1 cellular context compared by ENCODE assay signal in the genomic region with DNA sequence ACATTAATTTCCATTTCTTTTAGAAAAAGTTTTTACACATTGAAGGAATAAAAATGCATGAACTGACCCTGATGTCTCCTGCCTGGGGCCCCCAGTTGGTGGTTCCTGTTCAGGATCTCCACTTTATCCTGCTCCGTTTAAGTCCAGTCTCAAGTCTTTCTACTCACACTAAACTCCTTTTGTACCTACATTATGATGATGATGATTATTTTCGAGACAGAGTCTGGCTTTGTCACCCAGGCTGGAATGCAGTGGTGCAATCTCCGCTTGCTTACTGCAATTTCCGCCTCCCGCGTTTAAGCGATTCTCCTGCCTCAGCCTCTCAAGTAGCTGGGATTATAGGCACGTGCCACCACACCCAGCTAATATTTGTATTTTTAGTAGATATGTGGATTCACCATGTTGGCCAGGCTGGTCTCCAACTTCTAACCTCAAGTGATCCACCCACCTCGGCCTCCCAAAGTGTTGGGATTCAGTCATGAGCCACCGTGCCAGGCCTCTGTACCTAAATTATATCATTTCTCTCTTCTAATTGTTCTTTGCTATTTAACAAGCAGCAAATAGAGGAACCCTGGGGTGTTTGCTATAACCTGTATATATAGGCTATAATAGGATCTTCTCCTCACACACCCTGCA.
A peak's percentile ranks its signal among the peaks of the same experiment; 100 is the strongest.
TF ChIP-seq lines count a peak whose summit lies in the region.

No MANE protein-coding gene starts in this region.

TF ChIP-seq in HepG2, 621 proteins besides CTCF, POLR2A, EP300 and RAD21 (continued from another document and continues in another):
- TF ChIP-seq, protein P1, sequence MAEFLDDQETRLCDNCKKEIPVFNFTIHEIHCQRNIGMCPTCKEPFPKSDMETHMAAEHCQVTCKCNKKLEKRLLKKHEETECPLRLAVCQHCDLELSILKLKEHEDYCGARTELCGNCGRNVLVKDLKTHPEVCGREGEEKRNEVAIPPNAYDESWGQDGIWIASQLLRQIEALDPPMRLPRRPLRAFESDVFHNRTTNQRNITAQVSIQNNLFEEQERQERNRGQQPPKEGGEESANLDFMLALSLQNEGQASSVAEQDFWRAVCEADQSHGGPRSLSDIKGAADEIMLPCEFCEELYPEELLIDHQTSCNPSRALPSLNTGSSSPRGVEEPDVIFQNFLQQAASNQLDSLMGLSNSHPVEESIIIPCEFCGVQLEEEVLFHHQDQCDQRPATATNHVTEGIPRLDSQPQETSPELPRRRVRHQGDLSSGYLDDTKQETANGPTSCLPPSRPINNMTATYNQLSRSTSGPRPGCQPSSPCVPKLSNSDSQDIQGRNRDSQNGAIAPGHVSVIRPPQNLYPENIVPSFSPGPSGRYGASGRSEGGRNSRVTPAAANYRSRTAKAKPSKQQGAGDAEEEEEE (CRISPR knock-in tag; IDR thresholded peaks at IDR 0.05; ENCODE audit: borderline replicate concordance) = no peak
- peak; percentile 71 for TF ChIP-seq ELF1 (CRISPR knock-in tag; IDR thresholded peaks at IDR 0.05)
- no peak for TF ChIP-seq ZNF7 (CRISPR knock-in tag; IDR thresholded peaks at IDR 0.05)
- peak; percentile 55; the same call in 1 of the 2 replicates for TF ChIP-seq MIER2 (CRISPR knock-in tag; IDR thresholded peaks at IDR 0.05)
- TF ChIP-seq, protein P2, sequence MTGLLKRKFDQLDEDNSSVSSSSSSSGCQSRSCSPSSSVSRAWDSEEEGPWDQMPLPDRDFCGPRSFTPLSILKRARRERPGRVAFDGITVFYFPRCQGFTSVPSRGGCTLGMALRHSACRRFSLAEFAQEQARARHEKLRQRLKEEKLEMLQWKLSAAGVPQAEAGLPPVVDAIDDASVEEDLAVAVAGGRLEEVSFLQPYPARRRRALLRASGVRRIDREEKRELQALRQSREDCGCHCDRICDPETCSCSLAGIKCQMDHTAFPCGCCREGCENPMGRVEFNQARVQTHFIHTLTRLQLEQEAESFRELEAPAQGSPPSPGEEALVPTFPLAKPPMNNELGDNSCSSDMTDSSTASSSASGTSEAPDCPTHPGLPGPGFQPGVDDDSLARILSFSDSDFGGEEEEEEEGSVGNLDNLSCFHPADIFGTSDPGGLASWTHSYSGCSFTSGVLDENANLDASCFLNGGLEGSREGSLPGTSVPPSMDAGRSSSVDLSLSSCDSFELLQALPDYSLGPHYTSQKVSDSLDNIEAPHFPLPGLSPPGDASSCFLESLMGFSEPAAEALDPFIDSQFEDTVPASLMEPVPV (CRISPR knock-in tag; IDR thresholded peaks at IDR 0.05) = no peak
- no peak for TF ChIP-seq ZNF235 (CRISPR knock-in tag; IDR thresholded peaks at IDR 0.05; ENCODE audit: borderline replicate concordance)
- TF ChIP-seq AHR (CRISPR knock-in tag; IDR thresholded peaks at IDR 0.05) = no peak; the same call in 1 of the 2 replicates
- TF ChIP-seq ZBTB7A (CRISPR knock-in tag; IDR thresholded peaks at IDR 0.05) = no peak
- no peak for TF ChIP-seq ZNF619 (CRISPR knock-in tag; IDR thresholded peaks at IDR 0.05)
- no peak for TF ChIP-seq NPAS2 (CRISPR knock-in tag; IDR thresholded peaks at IDR 0.05; ENCODE audit: borderline replicate concordance)
- TF ChIP-seq ZNF292 (CRISPR knock-in tag; IDR thresholded peaks at IDR 0.05; ENCODE audit: borderline replicate concordance, low read depth) = peak; percentile 67; the same call in 1 of the 2 replicates
- no peak for TF ChIP-seq CENPT (CRISPR knock-in tag; IDR thresholded peaks at IDR 0.05; ENCODE audit: low read depth)
- peak; percentile 51 for TF ChIP-seq ZFX (CRISPR knock-in tag; IDR thresholded peaks at IDR 0.05; ENCODE audit: low read depth)
- TF ChIP-seq, protein P3, sequence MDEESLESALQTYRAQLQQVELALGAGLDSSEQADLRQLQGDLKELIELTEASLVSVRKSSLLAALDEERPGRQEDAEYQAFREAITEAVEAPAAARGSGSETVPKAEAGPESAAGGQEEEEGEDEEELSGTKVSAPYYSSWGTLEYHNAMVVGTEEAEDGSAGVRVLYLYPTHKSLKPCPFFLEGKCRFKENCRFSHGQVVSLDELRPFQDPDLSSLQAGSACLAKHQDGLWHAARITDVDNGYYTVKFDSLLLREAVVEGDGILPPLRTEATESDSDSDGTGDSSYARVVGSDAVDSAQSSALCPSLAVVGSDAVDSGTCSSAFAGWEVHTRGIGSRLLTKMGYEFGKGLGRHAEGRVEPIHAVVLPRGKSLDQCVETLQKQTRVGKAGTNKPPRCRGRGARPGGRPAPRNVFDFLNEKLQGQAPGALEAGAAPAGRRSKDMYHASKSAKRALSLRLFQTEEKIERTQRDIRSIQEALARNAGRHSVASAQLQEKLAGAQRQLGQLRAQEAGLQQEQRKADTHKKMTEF (CRISPR knock-in tag; IDR thresholded peaks at IDR 0.05) = peak; percentile 93
- TF ChIP-seq, protein P4, sequence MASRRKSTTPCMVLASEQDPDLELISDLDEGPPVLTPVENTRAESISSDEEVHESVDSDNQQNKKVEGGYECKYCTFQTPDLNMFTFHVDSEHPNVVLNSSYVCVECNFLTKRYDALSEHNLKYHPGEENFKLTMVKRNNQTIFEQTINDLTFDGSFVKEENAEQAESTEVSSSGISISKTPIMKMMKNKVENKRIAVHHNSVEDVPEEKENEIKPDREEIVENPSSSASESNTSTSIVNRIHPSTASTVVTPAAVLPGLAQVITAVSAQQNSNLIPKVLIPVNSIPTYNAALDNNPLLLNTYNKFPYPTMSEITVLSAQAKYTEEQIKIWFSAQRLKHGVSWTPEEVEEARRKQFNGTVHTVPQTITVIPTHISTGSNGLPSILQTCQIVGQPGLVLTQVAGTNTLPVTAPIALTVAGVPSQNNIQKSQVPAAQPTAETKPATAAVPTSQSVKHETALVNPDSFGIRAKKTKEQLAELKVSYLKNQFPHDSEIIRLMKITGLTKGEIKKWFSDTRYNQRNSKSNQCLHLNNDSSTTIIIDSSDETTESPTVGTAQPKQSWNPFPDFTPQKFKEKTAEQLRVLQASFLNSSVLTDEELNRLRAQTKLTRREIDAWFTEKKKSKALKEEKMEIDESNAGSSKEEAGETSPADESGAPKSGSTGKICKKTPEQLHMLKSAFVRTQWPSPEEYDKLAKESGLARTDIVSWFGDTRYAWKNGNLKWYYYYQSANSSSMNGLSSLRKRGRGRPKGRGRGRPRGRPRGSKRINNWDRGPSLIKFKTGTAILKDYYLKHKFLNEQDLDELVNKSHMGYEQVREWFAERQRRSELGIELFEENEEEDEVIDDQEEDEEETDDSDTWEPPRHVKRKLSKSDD (CRISPR knock-in tag; IDR thresholded peaks at IDR 0.05; ENCODE audit: low read depth) = no peak
- TF ChIP-seq NFE2L1 (CRISPR knock-in tag; IDR thresholded peaks at IDR 0.05; ENCODE audit: borderline replicate concordance) = no peak
- peak; percentile 48; the same call in 1 of the 2 replicates for TF ChIP-seq ZNF121 (CRISPR knock-in tag; IDR thresholded peaks at IDR 0.05)
- no peak for TF ChIP-seq ZNF678 (CRISPR knock-in tag; IDR thresholded peaks at IDR 0.05)
- TF ChIP-seq CBX1 (IDR thresholded peaks at IDR 0.05; ENCODE audit: low read depth) = no peak
- TF ChIP-seq, protein P5, sequence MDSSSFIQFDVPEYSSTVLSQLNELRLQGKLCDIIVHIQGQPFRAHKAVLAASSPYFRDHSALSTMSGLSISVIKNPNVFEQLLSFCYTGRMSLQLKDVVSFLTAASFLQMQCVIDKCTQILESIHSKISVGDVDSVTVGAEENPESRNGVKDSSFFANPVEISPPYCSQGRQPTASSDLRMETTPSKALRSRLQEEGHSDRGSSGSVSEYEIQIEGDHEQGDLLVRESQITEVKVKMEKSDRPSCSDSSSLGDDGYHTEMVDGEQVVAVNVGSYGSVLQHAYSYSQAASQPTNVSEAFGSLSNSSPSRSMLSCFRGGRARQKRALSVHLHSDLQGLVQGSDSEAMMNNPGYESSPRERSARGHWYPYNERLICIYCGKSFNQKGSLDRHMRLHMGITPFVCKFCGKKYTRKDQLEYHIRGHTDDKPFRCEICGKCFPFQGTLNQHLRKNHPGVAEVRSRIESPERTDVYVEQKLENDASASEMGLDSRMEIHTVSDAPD (CRISPR knock-in tag; IDR thresholded peaks at IDR 0.05) = no peak
- TF ChIP-seq PCBP1 (IDR thresholded peaks at IDR 0.05; ENCODE audit: borderline replicate concordance, low read depth, low read length) = no peak
- no peak for TF ChIP-seq MTA1 (CRISPR knock-in tag; IDR thresholded peaks at IDR 0.05; ENCODE audit: borderline replicate concordance)
- TF ChIP-seq MTF1 (CRISPR knock-in tag; IDR thresholded peaks at IDR 0.05) = no peak
- TF ChIP-seq ZNF441 (CRISPR knock-in tag; IDR thresholded peaks at IDR 0.05; ENCODE audit: borderline replicate concordance) = no peak
- TF ChIP-seq IKZF1 (IDR thresholded peaks at IDR 0.05) = no peak
- TF ChIP-seq, protein P6, sequence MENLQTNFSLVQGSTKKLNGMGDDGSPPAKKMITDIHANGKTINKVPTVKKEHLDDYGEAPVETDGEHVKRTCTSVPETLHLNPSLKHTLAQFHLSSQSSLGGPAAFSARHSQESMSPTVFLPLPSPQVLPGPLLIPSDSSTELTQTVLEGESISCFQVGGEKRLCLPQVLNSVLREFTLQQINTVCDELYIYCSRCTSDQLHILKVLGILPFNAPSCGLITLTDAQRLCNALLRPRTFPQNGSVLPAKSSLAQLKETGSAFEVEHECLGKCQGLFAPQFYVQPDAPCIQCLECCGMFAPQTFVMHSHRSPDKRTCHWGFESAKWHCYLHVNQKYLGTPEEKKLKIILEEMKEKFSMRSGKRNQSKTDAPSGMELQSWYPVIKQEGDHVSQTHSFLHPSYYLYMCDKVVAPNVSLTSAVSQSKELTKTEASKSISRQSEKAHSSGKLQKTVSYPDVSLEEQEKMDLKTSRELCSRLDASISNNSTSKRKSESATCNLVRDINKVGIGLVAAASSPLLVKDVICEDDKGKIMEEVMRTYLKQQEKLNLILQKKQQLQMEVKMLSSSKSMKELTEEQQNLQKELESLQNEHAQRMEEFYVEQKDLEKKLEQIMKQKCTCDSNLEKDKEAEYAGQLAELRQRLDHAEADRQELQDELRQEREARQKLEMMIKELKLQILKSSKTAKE (CRISPR knock-in tag; IDR thresholded peaks at IDR 0.05; ENCODE audit: borderline replicate concordance) = peak; percentile 80; the same call in 1 of the 2 replicates
- peak; percentile 98 for TF ChIP-seq CEBPB (IDR thresholded peaks at IDR 0.05; ENCODE audit: borderline replicate concordance, low read depth, low read length)
- peak; percentile 93 for TF ChIP-seq ERF (CRISPR knock-in tag; IDR thresholded peaks at IDR 0.05)
- TF ChIP-seq NR1H2 (CRISPR knock-in tag; IDR thresholded peaks at IDR 0.05; ENCODE audit: borderline replicate concordance, low read depth) = no peak
- TF ChIP-seq HNRNPH1 (optimal IDR thresholded peaks at IDR 0.05; ENCODE audit: low read depth, low read length) = no peak
- 0 out of 2 replicates have a peak, but pooled peaks have one; percentile 63 for TF ChIP-seq KLF9 (CRISPR knock-in tag; IDR thresholded peaks at IDR 0.05; ENCODE audit: low read depth)
- TF ChIP-seq NFKBIZ (CRISPR knock-in tag; IDR thresholded peaks at IDR 0.05) = peak; percentile 63; the same call in 1 of the 2 replicates
- TF ChIP-seq ZNF552 (CRISPR knock-in tag; IDR thresholded peaks at IDR 0.05; ENCODE audit: borderline replicate concordance) = no peak
- peak; percentile 95 for TF ChIP-seq TBX2 (CRISPR knock-in tag; IDR thresholded peaks at IDR 0.05; ENCODE audit: borderline replicate concordance)
- no peak for TF ChIP-seq SNAI1 (CRISPR knock-in tag; IDR thresholded peaks at IDR 0.05; ENCODE audit: borderline replicate concordance)
- TF ChIP-seq, protein P7, sequence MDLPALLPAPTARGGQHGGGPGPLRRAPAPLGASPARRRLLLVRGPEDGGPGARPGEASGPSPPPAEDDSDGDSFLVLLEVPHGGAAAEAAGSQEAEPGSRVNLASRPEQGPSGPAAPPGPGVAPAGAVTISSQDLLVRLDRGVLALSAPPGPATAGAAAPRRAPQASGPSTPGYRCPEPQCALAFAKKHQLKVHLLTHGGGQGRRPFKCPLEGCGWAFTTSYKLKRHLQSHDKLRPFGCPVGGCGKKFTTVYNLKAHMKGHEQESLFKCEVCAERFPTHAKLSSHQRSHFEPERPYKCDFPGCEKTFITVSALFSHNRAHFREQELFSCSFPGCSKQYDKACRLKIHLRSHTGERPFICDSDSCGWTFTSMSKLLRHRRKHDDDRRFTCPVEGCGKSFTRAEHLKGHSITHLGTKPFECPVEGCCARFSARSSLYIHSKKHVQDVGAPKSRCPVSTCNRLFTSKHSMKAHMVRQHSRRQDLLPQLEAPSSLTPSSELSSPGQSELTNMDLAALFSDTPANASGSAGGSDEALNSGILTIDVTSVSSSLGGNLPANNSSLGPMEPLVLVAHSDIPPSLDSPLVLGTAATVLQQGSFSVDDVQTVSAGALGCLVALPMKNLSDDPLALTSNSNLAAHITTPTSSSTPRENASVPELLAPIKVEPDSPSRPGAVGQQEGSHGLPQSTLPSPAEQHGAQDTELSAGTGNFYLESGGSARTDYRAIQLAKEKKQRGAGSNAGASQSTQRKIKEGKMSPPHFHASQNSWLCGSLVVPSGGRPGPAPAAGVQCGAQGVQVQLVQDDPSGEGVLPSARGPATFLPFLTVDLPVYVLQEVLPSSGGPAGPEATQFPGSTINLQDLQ (CRISPR knock-in tag; IDR thresholded peaks at IDR 0.05) = no peak
- peak; percentile 60; the same call in 1 of the 2 replicates for TF ChIP-seq SPEN (CRISPR knock-in tag; IDR thresholded peaks at IDR 0.05; ENCODE audit: low read depth)
- TF ChIP-seq TCF7L2 (IDR thresholded peaks at IDR 0.05; ENCODE audit: low read depth, low read length) = no peak
- no peak for TF ChIP-seq SP140L (CRISPR knock-in tag; IDR thresholded peaks at IDR 0.05; ENCODE audit: borderline replicate concordance)
- no peak for TF ChIP-seq ZNF432 (CRISPR knock-in tag; IDR thresholded peaks at IDR 0.05; ENCODE audit: borderline replicate concordance)
- TF ChIP-seq KMT2B (CRISPR knock-in tag; IDR thresholded peaks at IDR 0.05) = peak; percentile 54
- no peak for TF ChIP-seq ZNF530 (CRISPR knock-in tag; IDR thresholded peaks at IDR 0.05; ENCODE audit: low read depth)
- 0 out of 2 replicates have a peak, but pooled peaks have one; percentile 72 for TF ChIP-seq STAT5B (CRISPR knock-in tag; IDR thresholded peaks at IDR 0.05)
- TF ChIP-seq ZNF883 (CRISPR knock-in tag; IDR thresholded peaks at IDR 0.05; ENCODE audit: not compliant biosample characterization) = peak; percentile 65
- TF ChIP-seq RORA (CRISPR knock-in tag; IDR thresholded peaks at IDR 0.05) = no peak
- no peak for TF ChIP-seq ZNF230 (CRISPR knock-in tag; IDR thresholded peaks at IDR 0.05)
- TF ChIP-seq ZNF672 (CRISPR knock-in tag; IDR thresholded peaks at IDR 0.05) = no peak
- TF ChIP-seq, protein P8, sequence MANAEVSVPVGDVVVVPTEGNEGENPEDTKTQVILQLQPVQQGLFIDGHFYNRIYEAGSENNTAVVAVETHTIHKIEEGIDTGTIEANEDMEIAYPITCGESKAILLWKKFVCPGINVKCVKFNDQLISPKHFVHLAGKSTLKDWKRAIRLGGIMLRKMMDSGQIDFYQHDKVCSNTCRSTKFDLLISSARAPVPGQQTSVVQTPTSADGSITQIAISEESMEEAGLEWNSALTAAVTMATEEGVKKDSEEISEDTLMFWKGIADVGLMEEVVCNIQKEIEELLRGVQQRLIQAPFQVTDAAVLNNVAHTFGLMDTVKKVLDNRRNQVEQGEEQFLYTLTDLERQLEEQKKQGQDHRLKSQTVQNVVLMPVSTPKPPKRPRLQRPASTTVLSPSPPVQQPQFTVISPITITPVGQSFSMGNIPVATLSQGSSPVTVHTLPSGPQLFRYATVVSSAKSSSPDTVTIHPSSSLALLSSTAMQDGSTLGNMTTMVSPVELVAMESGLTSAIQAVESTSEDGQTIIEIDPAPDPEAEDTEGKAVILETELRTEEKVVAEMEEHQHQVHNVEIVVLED (CRISPR knock-in tag; IDR thresholded peaks at IDR 0.05; ENCODE audit: borderline replicate concordance) = peak; percentile 68; the same call in 1 of the 2 replicates
- TF ChIP-seq CCAR2 (optimal IDR thresholded peaks at IDR 0.05; ENCODE audit: low read depth, low read length) = no peak
- no peak for TF ChIP-seq NBN (conservative IDR thresholded peaks at IDR 0.05)
